1 cellular context compared by ENCODE assay signal in the genomic region with DNA sequence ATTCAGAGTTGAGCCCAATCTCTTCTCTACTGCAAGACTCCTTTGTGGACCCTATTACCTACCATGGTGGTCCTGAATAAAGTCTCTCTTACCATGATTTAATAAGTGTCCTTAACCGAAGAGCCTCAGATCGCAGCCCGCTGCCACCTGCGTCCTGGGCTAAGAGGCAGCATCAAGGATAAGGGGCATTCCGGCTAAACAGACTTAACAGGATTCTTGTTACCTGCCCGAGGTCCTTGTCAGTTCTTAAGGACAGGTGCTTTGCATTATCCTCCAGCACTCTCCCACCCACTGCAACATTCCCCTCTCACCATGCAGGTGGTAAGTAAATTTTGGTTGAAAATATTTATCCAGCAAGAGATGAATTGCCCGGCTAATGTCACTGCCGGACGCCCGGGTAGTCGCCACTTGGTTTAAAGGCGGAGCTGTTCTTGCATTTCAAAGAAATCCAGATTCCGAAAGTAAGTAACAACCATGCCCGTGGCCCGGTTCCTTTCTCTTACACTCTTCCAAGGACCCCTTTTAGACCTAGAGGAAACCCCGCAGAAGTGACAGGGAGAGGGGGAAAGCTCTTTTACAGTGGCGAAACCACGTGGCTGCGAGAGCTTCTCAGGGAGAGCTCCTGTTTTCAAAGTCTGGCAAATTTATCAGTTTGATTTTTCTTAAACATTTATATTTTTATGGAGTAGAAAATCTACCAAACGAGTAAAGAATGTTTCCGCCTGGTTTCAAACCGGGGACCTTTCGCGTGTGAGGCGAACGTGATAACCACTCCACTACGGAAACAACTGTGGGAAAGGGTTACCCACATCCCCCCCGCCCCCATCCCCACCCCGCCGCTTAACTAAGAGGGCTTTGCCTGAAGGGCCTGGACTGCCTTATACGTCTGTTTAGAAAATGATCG.
TF ChIP-seq lines count a peak whose summit lies in the region.

No MANE protein-coding gene starts in this region.

TF ChIP-seq in H1, 55 proteins besides CTCF, POLR2A, EP300 and RAD21:
- TF ChIP-seq ASH2L (IDR thresholded peaks at IDR 0.05; ENCODE audit: low read length) (peak; percentile 41), SRF (IDR thresholded peaks at IDR 0.05; ENCODE audit: low read depth, low read length) (no peak), RNF2 (IDR thresholded peaks at IDR 0.05; ENCODE audit: borderline replicate concordance, low read depth, low read length, missing control alignments, poor library complexity, severe bottlenecking) (no peak), KDM5A (IDR thresholded peaks at IDR 0.05; ENCODE audit: low read length) (no peak), PHF8 (conservative IDR thresholded peaks at IDR 0.05; ENCODE audit: low read depth, low read length) (no peak), E2F6 (IDR thresholded peaks at IDR 0.05) (peak; percentile 79), SIX5 (IDR thresholded peaks at IDR 0.05; ENCODE audit: low read depth, low read length) (no peak), ATF2 (IDR thresholded peaks at IDR 0.05; ENCODE audit: low read length) (no peak), ZNF274 (IDR thresholded peaks at IDR 0.05; ENCODE audit: borderline replicate concordance, extremely low read depth, low read length) (no peak), TBP (IDR thresholded peaks at IDR 0.05; ENCODE audit: low read depth, low read length) (peak; percentile 65), EZH2 (IDR thresholded peaks at IDR 0.05; ENCODE audit: low read depth, low read length, severe bottlenecking) (no peak), HDAC2 (IDR thresholded peaks at IDR 0.05; ENCODE audit: borderline replicate concordance in 1 of 2, low read depth in 2 of 2, low read length in 2 of 2) (peak in 1 of 2 experiments; percentile 71; a peak in 1 of 4 replicates), TAF7 (optimal IDR thresholded peaks at IDR 0.05; ENCODE audit: borderline replicate concordance, low read depth, low read length) (no peak), SP2 (IDR thresholded peaks at IDR 0.05; ENCODE audit: low read length) (no peak), BRCA1 (IDR thresholded peaks at IDR 0.05; ENCODE audit: low read depth, low read length) (no peak), RXRA (IDR thresholded peaks at IDR 0.05; ENCODE audit: insufficient read depth, low read depth, low read length) (no peak), SAP30 (IDR thresholded peaks at IDR 0.05; ENCODE audit: insufficient read depth, insufficient replicate concordance, low read length) (peak; percentile 17), GTF2F1 (IDR thresholded peaks at IDR 0.05; ENCODE audit: borderline replicate concordance, low read depth, low read length) (no peak), CREB1 (IDR thresholded peaks at IDR 0.05) (no peak), SIRT6 (IDR thresholded peaks at IDR 0.05; ENCODE audit: low read length) (no peak), GABPA (IDR thresholded peaks at IDR 0.05; ENCODE audit: borderline replicate concordance, insufficient read depth, low read length) (no peak), SIN3A (conservative IDR thresholded peaks at IDR 0.05 in 1 of 2, IDR thresholded peaks at IDR 0.05 in 1 of 2; ENCODE audit: low read depth in 1 of 2, low read length in 2 of 2) (peak in 1 of 2 experiments; percentile 67; a peak in 1 of 4 replicates), TCF12 (IDR thresholded peaks at IDR 0.05; ENCODE audit: low read depth, low read length) (no peak)
- TF ChIP-seq, protein P1, sequence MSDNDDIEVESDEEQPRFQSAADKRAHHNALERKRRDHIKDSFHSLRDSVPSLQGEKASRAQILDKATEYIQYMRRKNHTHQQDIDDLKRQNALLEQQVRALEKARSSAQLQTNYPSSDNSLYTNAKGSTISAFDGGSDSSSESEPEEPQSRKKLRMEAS (IDR thresholded peaks at IDR 0.05) = peak; percentile 74
